Comparison of ENCODE assay signal across 9 cellular contexts in genomic region chr12:96212456-96213375, GRCh38. TPM values are rescaled to one million over a fixed set of nuclear protein-coding genes. Genes with fewer than 3 reads are reported as not detected.
A peak's percentile ranks its signal among the peaks of the same experiment; 100 is the strongest.
DNase-seq lines count a peak whose midpoint lies in the region; ATAC-seq and TF ChIP-seq lines count a peak whose summit lies in the region.
"Had no signal": no experiment of that assay in that cellular context is flagged by ENCODE, and none has a peak within 500 bp of the region (broad histone marks: within the 10 kb centered on the region; RNA-seq: fewer than 3 reads in every experiment).

No MANE protein-coding gene starts in this region.

- POLR2A ChIA-PET in IMR-90 (lab: Charles Lee; ENCODE audit: unreplicated experiment), result no interaction called here

- WGBS in IMR-90 (ENCODE audit: extremely low coverage in 2 of 2, insufficient read length in 1 of 2), 2 experiments, result 90% methylated on average over 3 of the region's 10 CpGs; no CpG with 5 or more reads in 1 of the 2 experiments

- H2AK5ac ChIP-seq in IMR-90 (ENCODE audit: low read depth, low read length), result no peak overlapping the region

- peaks cover 13% of the 10 kb centered on the region; the same call in 1 of the 2 replicates for H3K9me1 ChIP-seq in IMR-90 (ENCODE audit: insufficient read depth, low read length)

- no peak overlapping the region for H2BK15ac ChIP-seq in IMR-90 (ENCODE audit: low read depth, low read length)

- H3K4me3 ChIP-seq in BLaER1 (peak overlapping the region; percentile 45), IMR-90 (ENCODE audit: insufficient read depth, low read depth, low read length) (no peak overlapping the region), ascending aorta (no peak overlapping the region)

- H3K36me3 ChIP-seq in BLaER1, result peaks cover 20% of the 10 kb centered on the region
- H3K36me3 ChIP-seq in IMR-90 (ENCODE audit: control insufficient read depth, insufficient read depth, low read length), result peaks cover 1% of the 10 kb centered on the region; the same call in 1 of the 2 replicates
- H3K36me3 ChIP-seq in ascending aorta, result no peaks in the 10 kb centered on the region

- peak overlapping the region; percentile 88 for H3K4me2 ChIP-seq in BLaER1
- H3K4me2 ChIP-seq in IMR-90 (ENCODE audit: low read depth, low read length), result no peak overlapping the region

- no peak for TF ChIP-seq RAD21 in IMR-90 (IDR thresholded peaks at IDR 0.05; ENCODE audit: low read length)

- H3K4me1 ChIP-seq in BLaER1 (peaks cover 88% of the 10 kb centered on the region), IMR-90 (ENCODE audit: control insufficient read depth, insufficient read depth, low read length) (peaks cover 11% of the 10 kb centered on the region), ascending aorta (peaks cover 0 to 7% of the 10 kb centered on the region in 2 donors)

- H4K91ac ChIP-seq in IMR-90 (ENCODE audit: insufficient read depth, low read depth, low read length), result no peak overlapping the region

- H2BK5ac ChIP-seq in IMR-90 (ENCODE audit: low read depth, low read length, poor library complexity, severe bottlenecking), result no peak overlapping the region

- DNase-seq in IMR-90, result no peak
- peak in 1 of 2 donors; percentile 34 for DNase-seq in ascending aorta (ENCODE audit: low spot score in 2 of 2)
- peak; percentile 25 for DNase-seq in myocyte (ENCODE audit: low read depth)
- DNase-seq in NCI-H345 (lab: John Stamatoyannopoulos, UW), result no peak
- DNase-seq in GM19240 (ENCODE audit: insufficient read length, low spot score), result no peak
- DNase-seq: retina had no signal

- H3K27ac ChIP-seq in BLaER1 (peak overlapping the region; percentile 88), IMR-90 (ENCODE audit: insufficient read depth, low read length) (no peak overlapping the region), ascending aorta (peak overlapping the region; percentile 9 to 26)

- no peak for TF ChIP-seq CTCF in IMR-90 (conservative IDR thresholded peaks at IDR 0.05; ENCODE audit: low read depth, low read length)
- no peak for TF ChIP-seq CTCF in ascending aorta (IDR thresholded peaks at IDR 0.05)

- no peak overlapping the region for H3K4ac ChIP-seq in IMR-90 (ENCODE audit: low read depth, low read length)

- H4K5ac ChIP-seq in IMR-90 (ENCODE audit: low read depth, low read length), result no peak overlapping the region

- no peak overlapping the region for H2AFZ ChIP-seq in IMR-90 (replicated peaks; ENCODE audit: low read length, poor library complexity)

- H3K14ac ChIP-seq in IMR-90 (replicated peaks; ENCODE audit: low read depth, low read length), result no peak overlapping the region

- ATAC-seq in IMR-90 (ENCODE audit: low read depth), result no peak
- ATAC-seq in GM21576 (IDR thresholded peaks at IDR 0.05; ENCODE audit: unreplicated experiment), result no peak
- ATAC-seq in GM21423 (IDR thresholded peaks at IDR 0.05; ENCODE audit: unreplicated experiment), result no peak

- H3K27me3 ChIP-seq in BLaER1, result no peaks in the 10 kb centered on the region
- no peaks in the 10 kb centered on the region for H3K27me3 ChIP-seq in IMR-90 (ENCODE audit: control insufficient read depth, insufficient read depth, low read length)
- H3K27me3 ChIP-seq in ascending aorta, result no peaks in the 10 kb centered on the region

- H3K9ac ChIP-seq in BLaER1 (peak overlapping the region; percentile 67; the same call in 1 of the 2 replicates), IMR-90 (ENCODE audit: low read depth, low read length) (no peak overlapping the region)

- H2AK9ac ChIP-seq in IMR-90 (replicated peaks; ENCODE audit: low read depth, low read length, poor library complexity), result no peak overlapping the region

- H4K20me1 ChIP-seq in BLaER1 (peaks cover 21% of the 10 kb centered on the region), IMR-90 (ENCODE audit: insufficient read depth, low read length) (peaks cover 28% of the 10 kb centered on the region)

- CTCF ChIA-PET in IMR-90 (lab: Yijun Ruan, JAX), result interaction anchor here (0.9 kb wide), 1 partner anchor 141 kb away, joined by 3 read pairs; no protein-coding TSS in a partner anchor

- no TSS peak for BruUV-seq in IMR-90 (replicated peaks; lab: Mats Ljungman, UMichigan)

- peaks cover 26 to 74% of the 10 kb centered on the region in 2 experiments for H3K79me1 ChIP-seq in IMR-90 (ENCODE audit: low read depth in 1 of 2, low read length in 2 of 2)

- no peak overlapping the region for H2BK120ac ChIP-seq in IMR-90 (ENCODE audit: low read depth, low read length)

- no peak overlapping the region for H3K18ac ChIP-seq in IMR-90 (ENCODE audit: low read depth, low read length)

- H3K9me3 ChIP-seq in BLaER1, result no peaks in the 10 kb centered on the region
- no peaks in the 10 kb centered on the region for H3K9me3 ChIP-seq in IMR-90 (ENCODE audit: control insufficient read depth, insufficient read depth, low read length)
- no peaks in the 10 kb centered on the region for H3K9me3 ChIP-seq in ascending aorta

- intact Hi-C loops in IMR-90 (cut with micrococcal nuclease) (no loop called here), ascending aorta (cut with DNase I) (no loop called here)

- dilution Hi-C loops in IMR-90 (cut with HindIII; ENCODE audit: low sequenced_read_pairs, unreplicated experiment), result no loop called here

- H3K23ac ChIP-seq in IMR-90 (ENCODE audit: low read depth, low read length), result 0 out of 2 replicates have a peak overlapping the region, but pooled peaks have one; percentile 1

- H4K8ac ChIP-seq in IMR-90 (ENCODE audit: low read depth in 2 of 2, low read length in 2 of 2), result no peak overlapping the region

- H3K56ac ChIP-seq in IMR-90 (ENCODE audit: extremely low read depth, insufficient read depth, low read length), result no peak overlapping the region

- TF ChIP-seq POLR2A in IMR-90 (IDR thresholded peaks at IDR 0.05; ENCODE audit: low read depth, low read length), result no peak

- H2BK20ac ChIP-seq in IMR-90 (ENCODE audit: low read depth, low read length), result no peak overlapping the region

- in situ Hi-C loops in IMR-90 (cut with MboI; ENCODE audit: low sequenced_read_pairs), result loop anchor here (5.0 to 25.0 kb wide), 2 partner anchors 150 to 600 kb away; no protein-coding TSS in a partner anchor

TF ChIP-seq in IMR-90, 13 proteins besides CTCF, POLR2A, EP300 and RAD21:
- TF ChIP-seq BHLHE40 (IDR thresholded peaks at IDR 0.05; ENCODE audit: low read depth, low read length) (no peak), NFE2L2 (IDR thresholded peaks at IDR 0.05; ENCODE audit: low read depth, low read length) (no peak), MAZ (IDR thresholded peaks at IDR 0.05; ENCODE audit: borderline replicate concordance, low read depth, low read length) (no peak), SMC3 (IDR thresholded peaks at IDR 0.05; ENCODE audit: low read depth, low read length) (no peak), MXI1 (IDR thresholded peaks at IDR 0.05; ENCODE audit: borderline replicate concordance, low read depth, low read length) (no peak), USF2 (IDR thresholded peaks at IDR 0.05; ENCODE audit: low read depth, low read length) (no peak)

RNA-seq across cellular contexts. Expression of gene ELK3, which starts 18.5 kb away (rescaled TPM):
- total RNA-seq in IMR-90 (2012; rRNA removed), result 14.5 and 20.0 TPM in 2 replicates
- 27.5 and 35.7 TPM in 2 replicates for polyA plus RNA-seq in IMR-90 (2012; rRNA removed)
- polyA plus RNA-seq in IMR-90 (2012; cell fraction: cytosol; rRNA removed), result 10.7 and 23.4 TPM in 2 replicates
- polyA plus RNA-seq in IMR-90 (2012; cell fraction: nucleus; rRNA removed; ENCODE audit: low replicate concordance), result 9.2 and 14.8 TPM in 2 replicates
- total RNA-seq in ascending aorta, result 21.2 TPM
- 22.5 and 22.7 TPM in 2 replicates for total RNA-seq in myocyte
- 19.0 TPM for polyA plus RNA-seq in myocyte (2012)
